ENCODE assay signal across 12 cellular contexts in the genomic region with DNA sequence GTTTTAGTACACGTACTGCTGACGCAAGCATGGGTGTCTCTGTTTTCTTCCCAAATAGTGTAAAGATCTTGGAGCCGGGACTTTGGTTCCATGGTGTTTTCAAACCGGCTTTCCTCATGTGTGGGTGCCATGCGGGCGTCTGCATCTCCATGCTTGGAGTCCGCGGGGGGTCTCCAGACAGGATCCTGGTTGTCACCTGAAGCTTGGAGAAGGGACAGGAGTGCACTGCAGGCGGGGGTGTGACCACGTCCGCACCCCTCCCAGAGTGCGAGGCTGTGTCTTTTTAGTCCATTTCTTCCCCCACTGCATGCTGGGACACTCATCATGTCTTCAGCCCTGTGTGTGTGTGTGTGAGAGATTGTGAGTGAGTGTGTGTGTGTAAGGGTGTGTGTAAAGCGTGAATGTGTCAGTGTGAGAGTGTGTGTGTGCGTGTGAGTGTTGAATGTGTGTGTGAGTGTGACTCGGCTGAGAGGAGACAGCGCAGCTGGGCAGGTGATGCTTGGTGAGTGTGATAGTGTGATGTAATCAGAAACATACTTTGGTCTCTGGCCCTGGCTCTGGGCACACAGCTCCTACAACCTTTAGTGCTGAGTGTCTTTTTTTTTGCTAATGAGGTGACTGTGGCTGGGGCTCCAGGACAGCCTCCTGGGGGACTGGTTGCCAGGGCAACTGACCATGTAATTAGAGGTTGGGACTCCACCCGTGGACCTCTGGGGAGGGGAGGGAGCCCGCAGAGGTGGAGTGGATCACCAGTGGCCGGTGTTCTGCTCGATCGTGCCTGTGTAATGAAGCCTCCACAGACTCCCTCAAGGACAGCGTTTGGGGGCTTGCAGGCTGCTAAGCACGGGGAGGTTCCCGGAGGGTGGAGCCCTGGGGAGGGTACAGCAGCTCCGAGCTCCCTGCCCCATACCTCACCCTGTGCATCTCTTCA. TPM values are rescaled to one million over a fixed set of nuclear protein-coding genes. Genes with fewer than 3 reads are reported as not detected.
DNase-seq lines count a peak whose midpoint lies in the region; ATAC-seq, FAIRE-seq and TF ChIP-seq lines count a peak whose summit lies in the region.
"Had no signal": no experiment of that assay in that cellular context is flagged by ENCODE, and none has a peak within 500 bp of the region (broad histone marks: within the 10 kb centered on the region; RNA-seq: fewer than 3 reads in every experiment).

No MANE protein-coding gene starts in this region.

- peaks cover 7% of the 10 kb centered on the region for H3K36me3 Mint-ChIP-seq in CD8-positive, alpha-beta T cell
- H3K36me3 Mint-ChIP-seq in WTC11 (no peaks in the 10 kb centered on the region), naive B cell (no peaks in the 10 kb centered on the region)

- no peaks in the 10 kb centered on the region for H3K9me3 ChIP-seq in CD8-positive, alpha-beta T cell (ENCODE audit: low read length)
- H3K9me3 ChIP-seq: neutrophil had no signal

- FAIRE-seq in GM12892 (lab: Jason Lieb, UNC), result peak; percentile 79

- peaks cover 64% of the 10 kb centered on the region for H3K4me1 Mint-ChIP-seq in CD8-positive, alpha-beta T cell (ENCODE audit: low read depth)
- H3K4me1 Mint-ChIP-seq in WTC11 (peaks cover 27% of the 10 kb centered on the region), naive B cell (peaks cover 44 to 70% (median 64%) of the 10 kb centered on the region in 3 donors)

- peak overlapping the region; percentile 22 for H3K27ac Mint-ChIP-seq in CD8-positive, alpha-beta T cell
- H3K27ac Mint-ChIP-seq in WTC11, result peak overlapping the region; percentile 17; the same call in 1 of the 2 replicates
- peak overlapping the region in 1 of 6 donors; percentile 88 for H3K27ac Mint-ChIP-seq in naive B cell

- H3K4me1 ChIP-seq in CD8-positive, alpha-beta T cell (ENCODE audit: insufficient read depth, low read length), result peaks cover 55% of the 10 kb centered on the region

- no peaks in the 10 kb centered on the region for H3K27me3 ChIP-seq in CD8-positive, alpha-beta T cell (ENCODE audit: insufficient read depth, low read length)
- H3K27me3 ChIP-seq: cardiac muscle cell had no signal

- H3K4me3 ChIP-seq in CD8-positive, alpha-beta T cell (ENCODE audit: low read depth, low read length), result no peak overlapping the region
- H3K4me3 ChIP-seq: cardiac muscle cell, SK-N-MC had no signal

- H3K36me3 ChIP-seq in CD8-positive, alpha-beta T cell (ENCODE audit: insufficient read depth, low read length), result no peaks in the 10 kb centered on the region
- H3K36me3 ChIP-seq: cardiac muscle cell, neutrophil had no signal

- ATAC-seq in CD8-positive, alpha-beta T cell, result no peak
- peak; percentile 33; the same call in 1 of the 2 replicates for ATAC-seq in WTC11
- ATAC-seq in naive B cell (ENCODE audit: low read depth in 2 of 2), result peak; percentile 50 to 52
- no peak for ATAC-seq in HG02970 (IDR thresholded peaks at IDR 0.05; ENCODE audit: low FRiP score, unreplicated experiment)
- ATAC-seq in GM21360 (IDR thresholded peaks at IDR 0.05; ENCODE audit: unreplicated experiment), result no peak

- CTCF ChIA-PET in CD8-positive, alpha-beta T cell (lab: Charles Lee), result interaction anchor here (0.7 to 6.7 kb wide), 3 partner anchors 18 to 132 kb away, joined by 3 to 33 read pairs (median 3); no protein-coding TSS in a partner anchor
- CTCF ChIA-PET in WTC11 (lab: Charles Lee), result interaction anchor here (0.7 to 4.0 kb wide), 2 partner anchors 19 to 217 kb away, joined by 3 to 16 read pairs; no protein-coding TSS in a partner anchor

- no peak overlapping the region for H3K27ac ChIP-seq in CD8-positive, alpha-beta T cell (ENCODE audit: low read depth, low read length)
- H3K27ac ChIP-seq: cardiac muscle cell, neutrophil, SK-N-MC had no signal

- TF ChIP-seq CTCF in CD8-positive, alpha-beta T cell (IDR thresholded peaks at IDR 0.05), result no peak
- no peak for TF ChIP-seq CTCF in WTC11 (IDR thresholded peaks at IDR 0.05)

- H3K4me3 Mint-ChIP-seq in CD8-positive, alpha-beta T cell, result no peak overlapping the region
- H3K4me3 Mint-ChIP-seq in WTC11 (no peak overlapping the region), naive B cell (peak overlapping the region in 3 of 8 donors; percentile 21 to 68 (median 44))

- POLR2A ChIA-PET in CD8-positive, alpha-beta T cell (lab: Charles Lee), result interaction anchor here (0.9 kb wide), 1 partner anchor 12 kb away, joined by 3 read pairs; no protein-coding TSS in a partner anchor
- POLR2A ChIA-PET in WTC11 (lab: Charles Lee), result no interaction called here

- no peaks in the 10 kb centered on the region for H3K27me3 Mint-ChIP-seq in CD8-positive, alpha-beta T cell (ENCODE audit: low read depth)
- H3K27me3 Mint-ChIP-seq in WTC11 (ENCODE audit: low read depth) (no peaks in the 10 kb centered on the region), naive B cell (no peaks in the 10 kb centered on the region)

- TF ChIP-seq POLR2A in GM12892 (IDR thresholded peaks at IDR 0.05; ENCODE audit: low read depth, low read length), result no peak

- DNase-seq in CD8-positive, alpha-beta T cell, result no peak
- DNase-seq in GM12892 (ENCODE audit: insufficient read length) (no peak), WTC11 (ENCODE audit: low spot score) (no peak), naive B cell (no peak), EL (no peak)
- DNase-seq: NCI-H187 had no signal

- H3K9me3 Mint-ChIP-seq in CD8-positive, alpha-beta T cell, result no peaks in the 10 kb centered on the region
- H3K9me3 Mint-ChIP-seq in WTC11, result no peaks in the 10 kb centered on the region
- H3K9me3 Mint-ChIP-seq in naive B cell, result no peaks in the 10 kb centered on the region
- H3K9me3 Mint-ChIP-seq: activated T-helper 2 cell treated with anti-CD3 and anti-CD28 coated beads, Interferon-gamma antibody, Interleukin-2, Interleukin-4, amounts not matched to agents 10 μg/mL and 5 μg/mL and 100 μg/mL, durations not matched to agents 14 hours and 24 hours and 36 hours had no signal

- intact Hi-C loops in CD8-positive, alpha-beta T cell (cut with DNase I, micrococcal nuclease), result loop anchor here (5.0 kb wide), 4 partner anchors 38 to 193 kb away; partner anchors contain the start of gene TRAPPC10 (in 1 of the 2)

TF ChIP-seq in WTC11, 78 proteins besides CTCF, POLR2A, EP300 and RAD21:
- TF ChIP-seq, protein P1, sequence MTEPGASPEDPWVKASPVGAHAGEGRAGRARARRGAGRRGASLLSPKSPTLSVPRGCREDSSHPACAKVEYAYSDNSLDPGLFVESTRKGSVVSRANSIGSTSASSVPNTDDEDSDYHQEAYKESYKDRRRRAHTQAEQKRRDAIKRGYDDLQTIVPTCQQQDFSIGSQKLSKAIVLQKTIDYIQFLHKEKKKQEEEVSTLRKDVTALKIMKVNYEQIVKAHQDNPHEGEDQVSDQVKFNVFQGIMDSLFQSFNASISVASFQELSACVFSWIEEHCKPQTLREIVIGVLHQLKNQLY (CRISPR knock-in tag; IDR thresholded peaks at IDR 0.05), result no peak
- TF ChIP-seq, protein P2, sequence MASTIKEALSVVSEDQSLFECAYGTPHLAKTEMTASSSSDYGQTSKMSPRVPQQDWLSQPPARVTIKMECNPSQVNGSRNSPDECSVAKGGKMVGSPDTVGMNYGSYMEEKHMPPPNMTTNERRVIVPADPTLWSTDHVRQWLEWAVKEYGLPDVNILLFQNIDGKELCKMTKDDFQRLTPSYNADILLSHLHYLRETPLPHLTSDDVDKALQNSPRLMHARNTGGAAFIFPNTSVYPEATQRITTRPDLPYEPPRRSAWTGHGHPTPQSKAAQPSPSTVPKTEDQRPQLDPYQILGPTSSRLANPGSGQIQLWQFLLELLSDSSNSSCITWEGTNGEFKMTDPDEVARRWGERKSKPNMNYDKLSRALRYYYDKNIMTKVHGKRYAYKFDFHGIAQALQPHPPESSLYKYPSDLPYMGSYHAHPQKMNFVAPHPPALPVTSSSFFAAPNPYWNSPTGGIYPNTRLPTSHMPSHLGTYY (CRISPR knock-in tag; IDR thresholded peaks at IDR 0.05), result no peak
- no peak for TF ChIP-seq HMGA2 (CRISPR knock-in tag; IDR thresholded peaks at IDR 0.05)
- no peak for TF ChIP-seq GABPB1 (CRISPR knock-in tag; IDR thresholded peaks at IDR 0.05)
- no peak for TF ChIP-seq GRHL2 (CRISPR knock-in tag; IDR thresholded peaks at IDR 0.05; ENCODE audit: insufficient replicate concordance, severe bottlenecking)
- TF ChIP-seq, protein P3, sequence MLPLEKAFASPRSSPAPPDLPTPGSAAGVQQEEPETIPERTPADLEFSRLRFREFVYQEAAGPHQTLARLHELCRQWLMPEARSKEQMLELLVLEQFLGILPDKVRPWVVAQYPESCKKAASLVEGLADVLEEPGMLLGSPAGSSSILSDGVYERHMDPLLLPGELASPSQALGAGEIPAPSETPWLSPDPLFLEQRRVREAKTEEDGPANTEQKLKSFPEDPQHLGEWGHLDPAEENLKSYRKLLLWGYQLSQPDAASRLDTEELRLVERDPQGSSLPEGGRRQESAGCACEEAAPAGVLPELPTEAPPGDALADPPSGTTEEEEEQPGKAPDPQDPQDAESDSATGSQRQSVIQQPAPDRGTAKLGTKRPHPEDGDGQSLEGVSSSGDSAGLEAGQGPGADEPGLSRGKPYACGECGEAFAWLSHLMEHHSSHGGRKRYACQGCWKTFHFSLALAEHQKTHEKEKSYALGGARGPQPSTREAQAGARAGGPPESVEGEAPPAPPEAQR (CRISPR knock-in tag; IDR thresholded peaks at IDR 0.05), result no peak
- no peak for TF ChIP-seq ZNF671 (CRISPR knock-in tag; IDR thresholded peaks at IDR 0.05)
- TF ChIP-seq, protein P4, sequence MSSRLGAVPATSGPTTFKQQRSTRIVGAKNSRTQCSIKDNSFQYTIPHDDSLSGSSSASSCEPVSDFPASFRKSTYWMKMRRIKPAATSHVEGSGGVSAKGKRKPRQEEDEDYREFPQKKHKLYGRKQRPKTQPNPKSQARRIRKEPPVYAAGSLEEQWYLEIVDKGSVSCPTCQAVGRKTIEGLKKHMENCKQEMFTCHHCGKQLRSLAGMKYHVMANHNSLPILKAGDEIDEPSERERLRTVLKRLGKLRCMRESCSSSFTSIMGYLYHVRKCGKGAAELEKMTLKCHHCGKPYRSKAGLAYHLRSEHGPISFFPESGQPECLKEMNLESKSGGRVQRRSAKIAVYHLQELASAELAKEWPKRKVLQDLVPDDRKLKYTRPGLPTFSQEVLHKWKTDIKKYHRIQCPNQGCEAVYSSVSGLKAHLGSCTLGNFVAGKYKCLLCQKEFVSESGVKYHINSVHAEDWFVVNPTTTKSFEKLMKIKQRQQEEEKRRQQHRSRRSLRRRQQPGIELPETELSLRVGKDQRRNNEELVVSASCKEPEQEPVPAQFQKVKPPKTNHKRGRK (CRISPR knock-in tag; IDR thresholded peaks at IDR 0.05; ENCODE audit: borderline replicate concordance), result no peak

RNA-seq across cellular contexts. Expression of gene AGPAT3, which starts 55.1 kb away (rescaled TPM):
- total RNA-seq in CD8-positive, alpha-beta T cell, result 10 to 100 TPM; 34.6 to 37.5 TPM
- polyA plus RNA-seq in GM12892 (2012; ENCODE audit: missing spikeins), result 36.2 TPM
- 5.6 to 9.7 TPM (median 9.4 TPM) in 3 replicates for total RNA-seq in WTC11 (2021)
- polyA plus RNA-seq in naive B cell (ENCODE audit: low read depth in 6 of 6), result 10 to 100 TPM in 2 of 6 donors, 1 to 10 TPM in 4; 6.4 to 11.9 (median 8.1) TPM

Comparison
In these comparisons a context has a peak if more than half of its experiments do, and no peak if none do; other contexts are left out.
1. ATAC-seq: peak in WTC11 (single experiment) and naive B cell (2 of 2); none in CD8-positive, alpha-beta T cell (single experiment), HG02970 (single experiment) and GM21360 (single experiment).